ENCODE assay signal across 7 cellular contexts in the genomic region with DNA sequence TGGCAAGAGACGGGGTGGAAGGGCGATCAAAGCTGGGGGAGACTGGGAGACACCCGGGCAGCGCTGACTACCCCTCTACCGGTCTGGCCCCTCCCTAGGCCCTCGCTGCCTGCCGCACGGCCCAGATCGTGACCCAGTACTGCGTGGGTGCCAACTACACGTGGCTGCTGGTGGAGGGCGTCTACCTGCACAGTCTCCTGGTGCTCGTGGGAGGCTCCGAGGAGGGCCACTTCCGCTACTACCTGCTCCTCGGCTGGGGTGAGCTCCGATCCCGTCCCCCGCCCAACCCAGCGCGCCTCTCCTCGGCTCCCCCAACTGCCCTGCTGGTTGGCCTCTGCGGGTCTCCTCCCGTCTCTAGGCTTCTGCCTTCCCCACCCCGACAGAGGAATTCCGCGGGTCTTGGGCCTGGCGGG. TPM values are rescaled to one million over a fixed set of nuclear protein-coding genes. Genes with fewer than 3 reads are reported as not detected.
DNase-seq lines count a peak whose midpoint lies in the region; ATAC-seq and TF ChIP-seq lines count a peak whose summit lies in the region.

No MANE protein-coding gene starts in this region.

- peak overlapping the region; percentile 98 for H3K4me2 ChIP-seq in HCT116 (ENCODE audit: low read length)

- H3K9ac ChIP-seq in HCT116 (ENCODE audit: low read length), result peak overlapping the region; percentile 83

- TSS peak; percentile 29 for BruUV-seq in HCT116 (replicated peaks; lab: Mats Ljungman, UMichigan)

- peak overlapping the region; percentile 73 for H3K4me3 Mint-ChIP-seq in activated CD4-positive, alpha-beta T cell treated with anti-CD3 and anti-CD28 coated beads for 36 hours

- H2AFZ ChIP-seq in HCT116 (ENCODE audit: low read depth, low read length, poor library complexity, severe bottlenecking), result no peak overlapping the region

- H3K4me1 ChIP-seq in HCT116 (ENCODE audit: control insufficient read depth in 1 of 2, insufficient read depth in 2 of 2, low read length in 2 of 2) (peaks cover 15 to 33% of the 10 kb centered on the region in 2 experiments), esophagus (ENCODE audit: control insufficient read depth in 2 of 2, insufficient read depth in 2 of 2, low read length in 1 of 2) (peaks cover 0 to 10% of the 10 kb centered on the region in 2 donors), psoas muscle (peaks cover 4% of the 10 kb centered on the region)

- no peaks in the 10 kb centered on the region for H3K36me3 ChIP-seq in HCT116 (ENCODE audit: control insufficient read depth in 1 of 2, insufficient read depth in 2 of 2, low read length in 2 of 2)
- no peaks in the 10 kb centered on the region for H3K36me3 ChIP-seq in esophagus (ENCODE audit: control insufficient read depth in 2 of 2, insufficient read depth in 2 of 2, low read length in 1 of 2)
- no peaks in the 10 kb centered on the region for H3K36me3 ChIP-seq in psoas muscle (ENCODE audit: insufficient read depth in 1 of 2, low read depth in 1 of 2)

- H3K27ac ChIP-seq in HCT116 (ENCODE audit: low read depth, low read length) (peak overlapping the region; percentile 75), esophagus (ENCODE audit: low read depth in 2 of 2, low read length in 1 of 2) (no peak overlapping the region), psoas muscle (no peak overlapping the region)

- CTCF ChIA-PET in HCT116 (lab: Charles Lee), result interaction anchor here (1.0 to 2.2 kb wide), 6 partner anchors 8 to 92 kb away, joined by 3 to 22 read pairs (median 4); partner anchors contain the start of genes QPCTL, SIX5 and SNRPD2
- CTCF ChIA-PET in activated CD4-positive, alpha-beta T cell treated with anti-CD3 and anti-CD28 coated beads for 36 hours (lab: Charles Lee), result interaction anchor here (0.5 to 1.9 kb wide), 9 partner anchors 9 to 181 kb away, joined by 3 to 10 read pairs (median 4); partner anchors contain the start of genes QPCTL and SNRPD2

- no peaks in the 10 kb centered on the region for H3K9me2 ChIP-seq in HCT116 (ENCODE audit: insufficient read depth)

- peak overlapping the region; percentile 68 to 75 for H3K4me3 ChIP-seq in HCT116 (replicated peaks in 1 of 2; ENCODE audit: low read depth in 1 of 2, low read length in 2 of 2)
- H3K4me3 ChIP-seq in esophagus (ENCODE audit: low read depth in 1 of 2, low read length in 2 of 2), result peak overlapping the region; percentile 42 to 43
- peak overlapping the region; percentile 43 for H3K4me3 ChIP-seq in psoas muscle

- RAD21 ChIA-PET in HCT116 (lab: Charles Lee; ENCODE audit: low non-redundant PET in 1 of 2, low total read pairs in 2 of 2, uncharacterized antibody in 2 of 2, unreplicated experiment in 2 of 2), result interaction anchor here in 1 of 2 experiments (0.6 to 1.1 kb wide), 4 partner anchors 31 to 249 kb away, joined by 4 to 7 read pairs (median 5); partner anchors contain the start of gene MYPOP

- peak; percentile 46 for ATAC-seq in HCT116
- ATAC-seq in activated CD4-positive, alpha-beta T cell treated with anti-CD3 and anti-CD28 coated beads for 36 hours, result peak; percentile 45
- ATAC-seq in psoas muscle, result no peak
- ATAC-seq in HG02938 (IDR thresholded peaks at IDR 0.05; ENCODE audit: unreplicated experiment), result no peak

- intact Hi-C loops in HCT116 (cut with micrococcal nuclease) (no loop called here), psoas muscle (cut with DNase I) (no loop called here)
- intact Hi-C loops in activated CD4-positive, alpha-beta T cell treated with anti-CD3 and anti-CD28 coated beads for 36 hours (cut with DNase I, micrococcal nuclease), result loop anchor here in 1 of 2 experiments (1.0 kb wide), 3 partner anchors 9 to 40 kb away; partner anchors contain the start of genes GIPR and QPCTL

- 4 to 7% methylated on average over 26 to 28 of the region's 28 CpGs for WGBS in esophagus, 2 donors
- WGBS in psoas muscle, 3 donors, result 6 to 7% (median 7%) methylated on average over 25 to 28 of the region's 28 CpGs

- DNase-seq in HCT116 (ENCODE audit: low read depth, low spot score) (no peak), psoas muscle (no peak), NCI-H2029 (lab: John Stamatoyannopoulos, UW) (no peak), cerebellum (ENCODE audit: low spot score) (no peak)
- peak; percentile 74 for DNase-seq in activated CD4-positive, alpha-beta T cell treated with anti-CD3 and anti-CD28 coated beads for 36 hours

- H3K27me3 ChIP-seq in HCT116 (ENCODE audit: insufficient read depth, low read length), result no peaks in the 10 kb centered on the region
- no peaks in the 10 kb centered on the region for H3K27me3 ChIP-seq in esophagus (ENCODE audit: control insufficient read depth in 1 of 2, insufficient read depth in 2 of 2, low read length in 2 of 2)
- peaks cover 0 to 61% (median 19%) of the 10 kb centered on the region in 3 donors for H3K27me3 ChIP-seq in psoas muscle (ENCODE audit: insufficient read depth in 3 of 3, low read length in 2 of 3)

- no peak overlapping the region for H3K27ac Mint-ChIP-seq in activated CD4-positive, alpha-beta T cell treated with anti-CD3 and anti-CD28 coated beads for 36 hours

- no peaks in the 10 kb centered on the region for H3K9me3 Mint-ChIP-seq in activated CD4-positive, alpha-beta T cell treated with anti-CD3 and anti-CD28 coated beads for 36 hours (ENCODE audit: low read depth)

- peaks cover 2% of the 10 kb centered on the region for H3K27me3 Mint-ChIP-seq in activated CD4-positive, alpha-beta T cell treated with anti-CD3 and anti-CD28 coated beads for 36 hours

- H3K36me3 Mint-ChIP-seq in activated CD4-positive, alpha-beta T cell treated with anti-CD3 and anti-CD28 coated beads for 36 hours (ENCODE audit: low read depth), result peaks cover under 1% of the 10 kb centered on the region

- H3K79me2 ChIP-seq in HCT116 (ENCODE audit: insufficient read depth, low read length), result no peaks in the 10 kb centered on the region

- POLR2A ChIA-PET in HCT116 (lab: Charles Lee), result interaction anchor here (0.7 to 2.4 kb wide), 8 partner anchors 8 to 209 kb away, joined by 3 to 19 read pairs (median 4); partner anchors contain the start of genes FBXO46, FOSB, GIPR and QPCTL
- POLR2A ChIA-PET in activated CD4-positive, alpha-beta T cell treated with anti-CD3 and anti-CD28 coated beads for 36 hours (lab: Charles Lee), result interaction anchor here (0.6 to 1.3 kb wide), 4 partner anchors 8 to 711 kb away, joined by 3 to 8 read pairs (median 5); partner anchors contain the start of genes QPCTL and SNRPD2

- H3K9me3 ChIP-seq in HCT116 (ENCODE audit: control insufficient read depth in 1 of 2, insufficient read depth in 1 of 2, low read depth in 1 of 2, low read length in 2 of 2) (no peaks in the 10 kb centered on the region), esophagus (ENCODE audit: control insufficient read depth in 2 of 2, insufficient read depth in 1 of 2, low read depth in 1 of 2, low read length in 1 of 2) (peaks cover 0 to 3% of the 10 kb centered on the region in 2 donors), psoas muscle (no peaks in the 10 kb centered on the region)

- peaks cover 17% of the 10 kb centered on the region for H3K4me1 Mint-ChIP-seq in activated CD4-positive, alpha-beta T cell treated with anti-CD3 and anti-CD28 coated beads for 36 hours

- TF ChIP-seq POLR2A in HCT116 (IDR thresholded peaks at IDR 0.05; ENCODE audit: borderline replicate concordance, extremely low read depth, insufficient read depth, insufficient read length), result no peak

- H4K20me1 ChIP-seq in HCT116 (ENCODE audit: insufficient read depth), result no peaks in the 10 kb centered on the region

- no peak for TF ChIP-seq CTCF in HCT116 (IDR thresholded peaks at IDR 0.05 in 2 of 3, conservative IDR thresholded peaks at IDR 0.05 in 1 of 3; ENCODE audit: borderline replicate concordance in 1 of 3, insufficient read depth in 1 of 3, low read depth in 2 of 3, low read length in 2 of 3)
- TF ChIP-seq CTCF in psoas muscle (IDR thresholded peaks at IDR 0.05), result no peak

- TF ChIP-seq RAD21 in HCT116 (IDR thresholded peaks at IDR 0.05; ENCODE audit: low read depth), result no peak

TF ChIP-seq in HCT116, 20 proteins besides CTCF, POLR2A, EP300 and RAD21 (continues in another document):
- TF ChIP-seq ZFX (IDR thresholded peaks at IDR 0.05) (peak; percentile 17; the same call in 1 of the 2 replicates), YY1 (IDR thresholded peaks at IDR 0.05; ENCODE audit: extremely low read depth, insufficient replicate concordance, low read depth, low read length) (no peak), TCF7L2 (IDR thresholded peaks at IDR 0.05; ENCODE audit: borderline replicate concordance, extremely low read depth, insufficient read depth, insufficient read length) (no peak)

RNA-seq across cellular contexts. Expression of gene GIPR, which starts 8.8 kb away (rescaled TPM):
- total RNA-seq in HCT116 (2021; ENCODE audit: unreplicated experiment) (14.1 TPM), psoas muscle (not detected), cerebellum (not detected)
- polyA plus RNA-seq in HCT116 (2012), result 9.9 and 10.3 TPM in 2 replicates
- 1 to 10 TPM; 4.5 to 5.9 TPM for total RNA-seq in activated CD4-positive, alpha-beta T cell treated with anti-CD3 and anti-CD28 coated beads for 36 hours
- polyA plus RNA-seq in esophagus (1 to 10 TPM in 1 of 2 donors, under 1 TPM in 1; 0.62 to 2.1 TPM), psoas muscle (under 1 TPM in 2 of 3 donors, not detected in 1; under 0.01 to 0.08 TPM)

RNA-seq across cellular contexts. Expression of gene SNRPD2, which starts 14.9 kb away (rescaled TPM):
- total RNA-seq in HCT116 (2021; ENCODE audit: unreplicated experiment) (927 TPM), psoas muscle (100 to 1,000 TPM; 205 to 243 (median 222) TPM), cerebellum (86.0 TPM)
- 945 and 1,044 TPM in 2 replicates for polyA plus RNA-seq in HCT116 (2012)
- 100 to 1,000 TPM; 619 to 839 TPM for total RNA-seq in activated CD4-positive, alpha-beta T cell treated with anti-CD3 and anti-CD28 coated beads for 36 hours
- polyA plus RNA-seq in esophagus (100 to 1,000 TPM; 291 to 376 TPM), psoas muscle (100 to 1,000 TPM; 251 to 368 (median 326) TPM)

RNA-seq across cellular contexts. Expression of gene QPCTL, which starts 15.6 kb away (rescaled TPM):
- total RNA-seq in HCT116 (2021; ENCODE audit: unreplicated experiment) (19.5 TPM), psoas muscle (1 to 10 TPM in 2 of 4 donors, under 1 TPM in 2; 0.84 to 1.6 (median 1.1) TPM), cerebellum (2.4 TPM)
- polyA plus RNA-seq in HCT116 (2012), result 17.9 and 23.5 TPM in 2 replicates
- 10 to 100 TPM; 17.3 to 18.7 TPM for total RNA-seq in activated CD4-positive, alpha-beta T cell treated with anti-CD3 and anti-CD28 coated beads for 36 hours
- polyA plus RNA-seq in esophagus (1 to 10 TPM; 3.9 to 6.8 TPM), psoas muscle (1 to 10 TPM in 1 of 3 donors, under 1 TPM in 2; 0.41 to 1.6 (median 0.84) TPM)

RNA-seq across cellular contexts. Expression of gene EML2, which starts 37.7 kb away (rescaled TPM):
- total RNA-seq in HCT116 (2021; ENCODE audit: unreplicated experiment), result 131 TPM
- 132 and 168 TPM in 2 replicates for polyA plus RNA-seq in HCT116 (2012)
- 100 to 1,000 TPM; 121 to 134 TPM for total RNA-seq in activated CD4-positive, alpha-beta T cell treated with anti-CD3 and anti-CD28 coated beads for 36 hours
- 10 to 100 TPM; 55.3 to 56.5 TPM for polyA plus RNA-seq in esophagus
- total RNA-seq in psoas muscle, result 10 to 100 TPM; 10.4 to 31.1 (median 18.3) TPM
- 1 to 10 TPM; 6.2 to 8.3 (median 6.7) TPM for polyA plus RNA-seq in psoas muscle
- 21.2 TPM for total RNA-seq in cerebellum

RNA-seq across cellular contexts. Expression of gene FBXO46, which starts 53.8 kb away (rescaled TPM):
- 31.7 TPM for total RNA-seq in HCT116 (2021; ENCODE audit: unreplicated experiment)
- 11.7 and 16.2 TPM in 2 replicates for polyA plus RNA-seq in HCT116 (2012)
- total RNA-seq in activated CD4-positive, alpha-beta T cell treated with anti-CD3 and anti-CD28 coated beads for 36 hours, result 10 to 100 TPM; 32.3 to 43.3 TPM
- 10 to 100 TPM; 13.9 TPM for polyA plus RNA-seq in esophagus
- total RNA-seq in psoas muscle, result 10 to 100 TPM in 2 of 4 donors, 1 to 10 TPM in 2; 6.4 to 13.0 (median 9.9) TPM
- polyA plus RNA-seq in psoas muscle, result 1 to 10 TPM; 4.6 to 9.5 (median 5.0) TPM
- total RNA-seq in cerebellum, result 3.6 TPM

Comparison
In these comparisons a context has a peak if more than half of its experiments do, and no peak if none do; other contexts are left out.
1. ATAC-seq: peak in HCT116 (single experiment) and activated CD4-positive, alpha-beta T cell treated with anti-CD3 and anti-CD28 coated beads for 36 hours (single experiment); none in psoas muscle (0 of 4) and HG02938 (single experiment).
2. Peak in every context shown above with its lines, with median percentiles within 50 percentile points of each other: H3K4me3 ChIP-seq.